ENCODE assay signal across 8 cellular contexts in genomic region chr22:37559901-37560681, GRCh38. TPM values are rescaled to one million over a fixed set of nuclear protein-coding genes. Genes with fewer than 3 reads are reported as not detected.
DNase-seq lines count a peak whose midpoint lies in the region; ATAC-seq, FAIRE-seq and TF ChIP-seq lines count a peak whose summit lies in the region.

Gene CDC42EP1, plus strand, starts transcription at chr22:37560480. Its CDS starts 5,870 bp downstream, at chr22:37566350.

- H3K4me1 ChIP-seq in small intestine (ENCODE audit: control insufficient read depth in 2 of 2, insufficient read depth in 1 of 2, low read depth in 1 of 2, low read length in 1 of 2), result peaks cover 10 to 15% of the 10 kb centered on the region in 2 donors

- WGBS in small intestine, 3 donors, result 4 to 14% (median 6%) methylated on average over 16 to 85 of the region's 85 CpGs

- H3K9me3 Mint-ChIP-seq in IgD-negative memory B cell (no peaks in the 10 kb centered on the region), chondrocyte (ENCODE audit: low read depth) (no peaks in the 10 kb centered on the region)

- TF ChIP-seq CTCF in chondrocyte (IDR thresholded peaks at IDR 0.05), result no peak

- peak within 1 kb of the TSS; percentile 93 to 96 for H3K27ac ChIP-seq in small intestine (ENCODE audit: low read depth in 1 of 2, low read length in 1 of 2)

- peaks cover 33% of the 10 kb centered on the region for H3K27me3 Mint-ChIP-seq in IgD-negative memory B cell
- no peaks in the 10 kb centered on the region for H3K27me3 Mint-ChIP-seq in chondrocyte (ENCODE audit: low read depth)

- no peaks in the 10 kb centered on the region for H3K36me3 Mint-ChIP-seq in IgD-negative memory B cell
- peaks cover 4% of the 10 kb centered on the region for H3K36me3 Mint-ChIP-seq in chondrocyte (ENCODE audit: low read depth)

- H3K27ac Mint-ChIP-seq in IgD-negative memory B cell (peak within 1 kb of the TSS in 1 of 3 donors; percentile 19), chondrocyte (ENCODE audit: unreplicated experiment) (peak within 1 kb of the TSS; percentile 93)

- no peak for FAIRE-seq in small intestine (lab: Jason Lieb, UNC)

- H3K27me3 ChIP-seq in small intestine (ENCODE audit: control insufficient read depth in 2 of 2, insufficient read depth in 2 of 2, low read length in 2 of 2), result no peaks in the 10 kb centered on the region

- H3K36me3 ChIP-seq in small intestine (ENCODE audit: control insufficient read depth in 2 of 2, insufficient read depth in 2 of 2, low read length in 2 of 2), result no peaks in the 10 kb centered on the region

- ATAC-seq in HG02642 (IDR thresholded peaks at IDR 0.05; ENCODE audit: poor library complexity, unreplicated experiment), result no peak
- no peak for ATAC-seq in GM19324 (IDR thresholded peaks at IDR 0.05; ENCODE audit: low FRiP score, unreplicated experiment)

- H3K4me3 Mint-ChIP-seq in IgD-negative memory B cell (peak within 1 kb of the TSS in 3 of 4 donors; percentile 31 to 81 (median 34)), chondrocyte (ENCODE audit: unreplicated experiment) (peak within 1 kb of the TSS; percentile 88)

- H3K4me1 Mint-ChIP-seq in IgD-negative memory B cell (peaks cover 0 to 7% (median 7%) of the 10 kb centered on the region in 3 donors), chondrocyte (ENCODE audit: low read depth) (peaks cover 69% of the 10 kb centered on the region)

- DNase-seq in AG08396 (ENCODE audit: low spot score) (peak; percentile 86), chondrocyte (ENCODE audit: low spot score) (no peak), kidney glomerular epithelial cell (lab: John Stamatoyannopoulos, UW) (peak; percentile 15), small intestine (peak; percentile 79), NCI-H2196 treated with DMSO at 0.1 percent for 48 hours (lab: John Stamatoyannopoulos, UW; ENCODE audit: unreplicated experiment) (no peak)

- H3K4me3 ChIP-seq in small intestine (ENCODE audit: low read depth in 1 of 2, low read length in 2 of 2), result peak within 1 kb of the TSS; percentile 72 to 90

- no peaks in the 10 kb centered on the region for H3K9me3 ChIP-seq in small intestine (ENCODE audit: control insufficient read depth, low read depth)

RNA-seq across cellular contexts. Expression of gene CDC42EP1, which starts in this region (rescaled TPM):
- 0.19 TPM for polyA plus RNA-seq in IgD-negative memory B cell
- total RNA-seq in chondrocyte, result 155 to 167 TPM (median 156 TPM) in 3 replicates
- 10 to 100 TPM; 19.7 to 81.5 (median 29.5) TPM for polyA plus RNA-seq in small intestine

Comparison
In these comparisons a context has a peak if more than half of its experiments do, and no peak if none do; other contexts are left out.
1. RNA of gene CDC42EP1 (polyA plus RNA-seq): 19.7 to 81.5 TPM in small intestine; 0.19 TPM in IgD-negative memory B cell (single experiment); every median in the first group is over 10 times any median in the second.
2. DNase-seq: peak in AG08396 (single experiment), kidney glomerular epithelial cell (single experiment) and small intestine (single experiment); none in chondrocyte (single experiment) and NCI-H2196 treated with DMSO at 0.1 percent for 48 hours (single experiment).